In the genomic region with DNA sequence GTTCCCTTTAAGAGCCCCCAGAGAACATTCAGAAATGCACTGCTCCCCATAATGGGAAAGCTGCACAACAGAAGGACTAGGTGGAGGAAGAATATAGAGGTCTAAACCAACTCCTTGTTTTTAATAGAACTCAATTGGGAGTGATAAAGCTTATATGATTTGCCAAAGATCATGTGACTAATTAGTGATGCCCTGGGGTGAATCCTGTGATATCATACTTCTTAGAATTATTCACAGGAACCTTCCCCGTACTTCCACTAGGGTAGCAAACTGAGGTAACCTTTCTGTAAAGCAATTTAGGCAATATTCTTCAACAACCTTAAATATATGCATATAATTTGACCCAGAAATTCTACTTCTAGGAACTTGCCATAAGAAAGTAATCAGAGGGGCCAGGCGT, we compare ENCODE assay signal across 24 cellular contexts.
"Had no signal": no experiment of that assay in that cellular context is flagged by ENCODE, and none has a peak within 500 bp of the region (broad histone marks: within the 10 kb centered on the region; RNA-seq: fewer than 3 reads in every experiment).

No MANE protein-coding gene starts in this region.

- H3K36me3 Mint-ChIP-seq: mesothelial cell of epicardium; naive B cell; naive thymus-derived CD8-positive, alpha-beta T cell had no signal

- FAIRE-seq: colon, endometrium, frontal cortex, islet of Langerhans had no signal

- H3K27me3 ChIP-seq: gastroesophageal sphincter, heart left ventricle, hepatocyte, left lung had no signal

- H3K4me2 ChIP-seq: hepatocyte had no signal

- H3K9me3 ChIP-seq: esophagus squamous epithelium, gastroesophageal sphincter, heart left ventricle, left lung, lower lobe of right lung, mucosa of descending colon had no signal

- H3K4me1 ChIP-seq: esophagus squamous epithelium, gastroesophageal sphincter, heart left ventricle, left lung, lower lobe of right lung had no signal

- H3K4me1 Mint-ChIP-seq: naive B cell; naive thymus-derived CD8-positive, alpha-beta T cell had no signal

- H3K4me3 Mint-ChIP-seq: mesothelial cell of epicardium; naive B cell; naive thymus-derived CD8-positive, alpha-beta T cell had no signal

- H3K79me2 ChIP-seq: hepatocyte had no signal

- H3K27ac Mint-ChIP-seq: mesothelial cell of epicardium; naive B cell; naive thymus-derived CD8-positive, alpha-beta T cell had no signal

- H2AFZ ChIP-seq: hepatocyte had no signal

- H3K36me3 ChIP-seq: esophagus squamous epithelium, gastroesophageal sphincter, heart left ventricle, left lung, lower lobe of right lung had no signal

- DNase-seq: dermis blood vessel endothelial cell; dorsolateral prefrontal cortex; effector CD4-positive, alpha-beta T cell; effector memory CD4-positive, alpha-beta T cell; esophagus squamous epithelium; foreskin fibroblast; heart left ventricle; hypothalamus; left cardiac atrium; left lung; left ventricle myocardium superior; lower lobe of right lung; mesenchymal stem cell; mucosa of descending colon; naive B cell; naive thymus-derived CD8-positive, alpha-beta T cell had no signal

- H3K9me3 Mint-ChIP-seq: mesothelial cell of epicardium; naive B cell; naive thymus-derived CD8-positive, alpha-beta T cell had no signal

- H3K27ac ChIP-seq: coronary artery, dorsolateral prefrontal cortex, esophagus squamous epithelium, gastroesophageal sphincter, heart left ventricle, hepatocyte, left lung, lower lobe of right lung had no signal

- H3K4me3 ChIP-seq: coronary artery, dorsolateral prefrontal cortex, esophagus squamous epithelium, gastroesophageal sphincter, heart left ventricle, hepatocyte, left lung, lower lobe of right lung, mucosa of descending colon had no signal

- ATAC-seq: gastroesophageal sphincter; heart left ventricle; left cardiac atrium; left lung; left ventricle myocardium superior; lower lobe of right lung; mucosa of descending colon; naive thymus-derived CD8-positive, alpha-beta T cell had no signal
